Comparison of ENCODE assay signal across 19 cellular contexts in the genomic region with DNA sequence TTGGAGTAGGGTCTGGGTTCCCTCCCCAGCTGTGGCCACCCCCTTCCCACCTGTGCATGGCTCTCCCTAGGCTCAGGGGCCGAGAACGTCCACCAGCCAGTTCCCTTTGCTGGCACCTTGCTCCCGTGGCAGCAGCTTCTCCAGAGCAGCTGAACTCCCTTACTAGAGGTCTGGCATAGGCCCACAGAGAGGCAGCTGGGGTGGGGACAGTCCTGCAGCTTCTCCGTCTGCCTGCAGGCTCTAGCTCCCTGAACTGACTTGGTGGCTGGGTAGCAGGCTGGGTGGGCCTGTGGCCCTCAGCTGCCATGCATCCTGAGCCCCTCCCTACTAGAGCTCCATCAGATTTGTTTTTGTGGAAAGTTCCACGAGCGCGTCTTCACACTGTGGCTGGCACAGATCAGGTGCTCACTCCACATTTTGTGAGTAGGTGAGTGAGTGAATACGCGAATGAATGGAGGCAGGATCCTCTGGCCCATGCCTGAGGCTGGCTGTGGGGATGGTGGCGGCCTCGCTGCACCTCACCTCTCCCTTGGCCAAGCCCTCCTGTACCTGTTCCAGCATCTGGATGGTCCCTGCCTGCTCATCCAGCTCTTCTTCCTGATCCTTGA. TPM values are rescaled to one million over a fixed set of nuclear protein-coding genes. Genes with fewer than 3 reads are reported as not detected.
DNase-seq lines count a peak whose midpoint lies in the region; ATAC-seq, FAIRE-seq and TF ChIP-seq lines count a peak whose summit lies in the region.
"Had no signal": no experiment of that assay in that cellular context is flagged by ENCODE, and none has a peak within 500 bp of the region (broad histone marks: within the 10 kb centered on the region; RNA-seq: fewer than 3 reads in every experiment).

No MANE protein-coding gene starts in this region.

- H3K14ac ChIP-seq in IMR-90 (replicated peaks; ENCODE audit: low read depth, low read length), result no peak overlapping the region

- H3K36me3 ChIP-seq in IMR-90 (ENCODE audit: control insufficient read depth, insufficient read depth, low read length), result peaks cover 87% of the 10 kb centered on the region
- H3K36me3 ChIP-seq in neural progenitor cell, result no peaks in the 10 kb centered on the region
- H3K36me3 ChIP-seq: BE2C had no signal

- POLR2A ChIA-PET in IMR-90 (lab: Charles Lee; ENCODE audit: unreplicated experiment), result no interaction called here

- WGBS in IMR-90 (ENCODE audit: extremely low coverage in 2 of 2, insufficient read length in 1 of 2), 2 experiments, result 93% methylated on average over 3 of the region's 11 CpGs; no CpG with 5 or more reads in 1 of the 2 experiments

- no peak overlapping the region for H3K9ac ChIP-seq in IMR-90 (ENCODE audit: low read depth, low read length)
- no peak overlapping the region for H3K9ac ChIP-seq in neural progenitor cell

- H3K27me3 Mint-ChIP-seq in endothelial cell (ENCODE audit: unreplicated experiment), result peaks cover 8% of the 10 kb centered on the region
- H3K27me3 Mint-ChIP-seq in neural progenitor cell (ENCODE audit: insufficient read depth, low read depth), result peaks cover 5% of the 10 kb centered on the region
- H3K27me3 Mint-ChIP-seq: CD4-positive, alpha-beta T cell had no signal

- ATAC-seq in IMR-90 (ENCODE audit: low read depth) (no peak), SK-N-SH treated with all-trans-retinoic acid at 6 μM for 48 hours (no peak)
- ATAC-seq: GM23338, HCT116 had no signal

- H3K4me2 ChIP-seq in IMR-90 (ENCODE audit: low read depth, low read length) (no peak overlapping the region), neural progenitor cell (no peak overlapping the region)
- H3K4me2 ChIP-seq: GM23338 had no signal

- CTCF ChIA-PET in IMR-90 (lab: Yijun Ruan, JAX), result no interaction called here

- in situ Hi-C loops in G401 (cut with HindIII; ENCODE audit: low sequenced_read_pairs) (no loop called here), IMR-90 (cut with MboI; ENCODE audit: low sequenced_read_pairs) (no loop called here)

- TF ChIP-seq CTCF in IMR-90 (conservative IDR thresholded peaks at IDR 0.05; ENCODE audit: low read depth, low read length), result no peak
- TF ChIP-seq CTCF in endothelial cell (IDR thresholded peaks at IDR 0.05; ENCODE audit: unreplicated experiment), result no peak
- TF ChIP-seq CTCF in neural progenitor cell (IDR thresholded peaks at IDR 0.05), result no peak

- H3K36me3 Mint-ChIP-seq in endothelial cell (ENCODE audit: low read depth, unreplicated experiment) (peaks cover 55% of the 10 kb centered on the region), neural progenitor cell (peaks cover 21% of the 10 kb centered on the region)

- no TSS peak for BruUV-seq in IMR-90 (replicated peaks; lab: Mats Ljungman, UMichigan)

- no peak overlapping the region for H3K56ac ChIP-seq in IMR-90 (ENCODE audit: extremely low read depth, insufficient read depth, low read length)

- H4K5ac ChIP-seq in IMR-90 (ENCODE audit: low read depth, low read length), result no peak overlapping the region

- H3K9me1 ChIP-seq in IMR-90 (ENCODE audit: insufficient read depth, low read length), result no peaks in the 10 kb centered on the region

- no peaks in the 10 kb centered on the region for H3K79me1 ChIP-seq in IMR-90 (ENCODE audit: low read depth in 1 of 2, low read length in 2 of 2)

- H4K91ac ChIP-seq in IMR-90 (ENCODE audit: insufficient read depth, low read depth, low read length), result no peak overlapping the region

- no peak overlapping the region for H2BK120ac ChIP-seq in IMR-90 (ENCODE audit: low read depth, low read length)

- TF ChIP-seq RAD21 in IMR-90 (IDR thresholded peaks at IDR 0.05; ENCODE audit: low read length), result no peak

- H3K9me3 Mint-ChIP-seq in endothelial cell (ENCODE audit: unreplicated experiment), result no peaks in the 10 kb centered on the region
- H3K9me3 Mint-ChIP-seq in neural progenitor cell, result no peaks in the 10 kb centered on the region
- H3K9me3 Mint-ChIP-seq: CD4-positive, alpha-beta T cell had no signal

- TF ChIP-seq POLR2A in IMR-90 (IDR thresholded peaks at IDR 0.05; ENCODE audit: low read depth, low read length), result no peak

- peak; percentile 84 for DNase-seq in G401 (ENCODE audit: low spot score)
- no peak for DNase-seq in IMR-90
- DNase-seq in endothelial cell (ENCODE audit: low spot score), result no peak
- no peak for DNase-seq in neural progenitor cell (ENCODE audit: low spot score)
- DNase-seq in activated CD4-positive, alpha-beta T cell treated with anti-CD3 and anti-CD28 coated beads, Interleukin-2, amount 50 U/mL, for 48 hours, result no peak
- DNase-seq in frontal cortex (ENCODE audit: low spot score in 2 of 2), result no peak
- no peak for DNase-seq in stimulated activated naive CD4-positive, alpha-beta T cell (lab: John Stamatoyannopoulos, UW)
- DNase-seq: ACHN; BE2C; Caco-2; CD4-positive, alpha-beta T cell; GDM1; H7 had no signal

- H3K9me3 ChIP-seq in IMR-90 (ENCODE audit: control insufficient read depth, insufficient read depth, low read length) (no peaks in the 10 kb centered on the region), neural progenitor cell (ENCODE audit: low read depth) (no peaks in the 10 kb centered on the region)
- H3K9me3 ChIP-seq: BE2C, Caco-2 had no signal

- no peak overlapping the region for H3K4me3 ChIP-seq in IMR-90 (ENCODE audit: insufficient read depth, low read depth, low read length)
- H3K4me3 ChIP-seq in neural progenitor cell, result no peak overlapping the region
- H3K4me3 ChIP-seq: GM23338 had no signal

- intact Hi-C loops in IMR-90 (cut with micrococcal nuclease), result no loop called here

- H3K18ac ChIP-seq in IMR-90 (ENCODE audit: low read depth, low read length), result no peak overlapping the region

- dilution Hi-C loops in IMR-90 (cut with HindIII; ENCODE audit: low sequenced_read_pairs, unreplicated experiment), result no loop called here

- H3K4ac ChIP-seq in IMR-90 (ENCODE audit: low read depth, low read length), result no peak overlapping the region

- H4K20me1 ChIP-seq in IMR-90 (ENCODE audit: insufficient read depth, low read length) (no peaks in the 10 kb centered on the region; the same call in 1 of the 2 replicates), neural progenitor cell (ENCODE audit: low read depth) (no peaks in the 10 kb centered on the region)

- no peaks in the 10 kb centered on the region for H3K4me1 ChIP-seq in IMR-90 (ENCODE audit: control insufficient read depth, insufficient read depth, low read length)
- H3K4me1 ChIP-seq in neural progenitor cell, result peaks cover 13% of the 10 kb centered on the region
- H3K4me1 ChIP-seq: Caco-2 had no signal

- H2AFZ ChIP-seq in IMR-90 (replicated peaks; ENCODE audit: low read length, poor library complexity) (no peak overlapping the region), neural progenitor cell (replicated peaks) (no peak overlapping the region)
- H2AFZ ChIP-seq: GM23338 had no signal

- H3K4me1 Mint-ChIP-seq in endothelial cell (ENCODE audit: unreplicated experiment) (peaks cover 11% of the 10 kb centered on the region), neural progenitor cell (peaks cover 6% of the 10 kb centered on the region)

- H3K27ac ChIP-seq in IMR-90 (ENCODE audit: insufficient read depth, low read length) (no peak overlapping the region), neural progenitor cell (no peak overlapping the region)

- H4K8ac ChIP-seq in IMR-90 (ENCODE audit: low read depth in 2 of 2, low read length in 2 of 2), result no peak overlapping the region

- H3K27me3 ChIP-seq in IMR-90 (ENCODE audit: control insufficient read depth, insufficient read depth, low read length) (no peaks in the 10 kb centered on the region), neural progenitor cell (no peaks in the 10 kb centered on the region)
- H3K27me3 ChIP-seq: BE2C had no signal

- H2BK5ac ChIP-seq in IMR-90 (ENCODE audit: low read depth, low read length, poor library complexity, severe bottlenecking), result no peak overlapping the region

- FAIRE-seq in frontal cortex (lab: Jason Lieb, UNC), result no peak
- FAIRE-seq: A204.1, D721Med, GM12892 had no signal

- H2AK9ac ChIP-seq in IMR-90 (replicated peaks; ENCODE audit: low read depth, low read length, poor library complexity), result peak overlapping the region; percentile 55

- H2BK20ac ChIP-seq in IMR-90 (ENCODE audit: low read depth, low read length), result no peak overlapping the region

- H3K4me3 Mint-ChIP-seq in endothelial cell (ENCODE audit: unreplicated experiment) (peak overlapping the region; percentile 69), neural progenitor cell (no peak overlapping the region)
- H3K4me3 Mint-ChIP-seq: CD4-positive, alpha-beta T cell; GM23338 had no signal

- no peaks in the 10 kb centered on the region for H3K79me2 ChIP-seq in neural progenitor cell (ENCODE audit: low read depth)

- no peak overlapping the region for H3K23ac ChIP-seq in IMR-90 (ENCODE audit: low read depth, low read length)

- no peak overlapping the region for H2AK5ac ChIP-seq in IMR-90 (ENCODE audit: low read depth, low read length)

- H3K27ac Mint-ChIP-seq in endothelial cell (ENCODE audit: unreplicated experiment), result no peak overlapping the region
- peak overlapping the region; percentile 63 for H3K27ac Mint-ChIP-seq in neural progenitor cell
- H3K27ac Mint-ChIP-seq: CD4-positive, alpha-beta T cell; GM23338 had no signal

- no peak overlapping the region for H2BK15ac ChIP-seq in IMR-90 (ENCODE audit: low read depth, low read length)

- H3F3A ChIP-seq in neural progenitor cell (ENCODE audit: low read depth), result peaks cover 9% of the 10 kb centered on the region

TF ChIP-seq in SK-N-SH treated with all-trans-retinoic acid at 6 μM for 48 hours, 23 proteins besides CTCF, POLR2A, EP300 and RAD21 (continues in another document):
- no peak for TF ChIP-seq CSDC2 (CRISPR knock-in tag; IDR thresholded peaks at IDR 0.05)
- no peak for TF ChIP-seq TCF4 (CRISPR knock-in tag; IDR thresholded peaks at IDR 0.05; ENCODE audit: borderline replicate concordance)
- no peak for TF ChIP-seq ESRRG (CRISPR knock-in tag; IDR thresholded peaks at IDR 0.05)
- no peak for TF ChIP-seq PPARA (CRISPR knock-in tag; IDR thresholded peaks at IDR 0.05; ENCODE audit: borderline replicate concordance)

RNA-seq across cellular contexts. Expression of a gene that starts 51.3 kb away (rescaled TPM):
- total RNA-seq in G401 (2014; rRNA removed; shearing (Covaris generic)), result 4.7 TPM in 1 of 2 replicates, not detected in the other
- total RNA-seq in IMR-90 (2012; rRNA removed) (1.1 and 1.3 TPM in 2 replicates), endothelial cell (ENCODE audit: unreplicated experiment) (3.3 TPM), neural progenitor cell (ENCODE audit: low replicate concordance) (3.7 and 8.8 TPM in 2 replicates), frontal cortex (4.9 TPM)
- polyA plus RNA-seq in IMR-90 (2012; rRNA removed), result 0.11 and 0.43 TPM in 2 replicates
- polyA plus RNA-seq in IMR-90 (2012; cell fraction: cytosol; rRNA removed), result 0.11 and 0.62 TPM in 2 replicates
- 0.59 and 1.4 TPM in 2 replicates for polyA plus RNA-seq in IMR-90 (2012; cell fraction: nucleus; rRNA removed; ENCODE audit: low replicate concordance)
